Comparison of ENCODE assay signal across 25 cellular contexts in the genomic region with DNA sequence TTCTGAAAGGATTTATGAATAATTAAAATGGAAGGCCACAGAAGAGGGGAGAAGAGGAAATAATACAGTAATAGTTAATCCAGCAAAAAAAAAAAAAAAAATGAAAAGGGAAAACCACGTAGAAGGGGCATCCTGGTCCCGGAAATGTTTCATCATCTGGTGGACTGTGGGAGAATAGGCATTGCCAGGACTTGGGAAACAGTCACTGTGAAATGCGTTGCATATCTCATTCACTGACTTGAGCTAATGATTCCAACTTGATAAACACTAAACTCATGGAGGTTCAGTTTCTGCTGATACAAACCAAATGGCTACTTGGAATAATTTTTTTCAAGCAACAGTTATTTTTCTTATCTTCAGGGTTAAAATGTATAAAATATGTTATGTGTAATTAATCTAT. TPM values are rescaled to one million over a fixed set of nuclear protein-coding genes. Genes with fewer than 3 reads are reported as not detected.
"Had no signal": no experiment of that assay in that cellular context is flagged by ENCODE, and none has a peak within 500 bp of the region (broad histone marks: within the 10 kb centered on the region; RNA-seq: fewer than 3 reads in every experiment).

No MANE protein-coding gene starts in this region.

- H3K36me3 Mint-ChIP-seq: type B pancreatic cell had no signal

- H3K36me3 ChIP-seq: colonic mucosa, esophagus squamous epithelium, left ventricle myocardium inferior, vagina had no signal

- H3K4me3 Mint-ChIP-seq: activated T-cell treated with anti-CD3 and anti-CD28 coated beads, Interleukin-2, amount 50 U/mL, for 24 hours; activated T-helper 17 cell treated with anti-CD3 and anti-CD28 coated beads, Interleukin-2, amount 50 U/mL, for 72 hours; nephron; stimulated activated naive B cell treated with anti-CD40 and anti-IgM and Interleukin-4, amounts not matched to agents 10 μg/mL and 1 μg/mL and 100 μg/mL, for 72 hours; type B pancreatic cell had no signal

- DNase-seq: activated CD8-positive, alpha-beta memory T cell treated with anti-CD3 and anti-CD28 coated beads for 24 hours; activated CD8-positive, alpha-beta memory T cell treated with anti-CD3 and anti-CD28 coated beads, Interleukin-2, amount 50 U/mL, for 4 hours; activated T-cell treated with anti-CD3 and anti-CD28 coated beads, Interleukin-2, amount 50 U/mL, for 24 hours; colonic mucosa; esophagus squamous epithelium; glutamatergic neuron; hippocampal formation; kidney glomerular epithelial cell; left ventricle myocardium inferior; mesenchymal stem cell; nucleus accumbens; stimulated activated CD4-positive, alpha-beta T cell treated with anti-CD3 and anti-CD28 coated beads, Interleukin-2, amount 100 ng/mL, for 48 hours; stimulated activated CD8-positive, alpha-beta memory T cell treated with anti-CD3 and anti-CD28 coated beads, Interleukin-4, amount 100 ng/mL, for 48 hours; stimulated activated naive B cell treated with anti-CD40 and anti-IgM and Interleukin-4, amounts not matched to agents 10 μg/mL and 1 μg/mL and 100 μg/mL, for 72 hours; testis had no signal

- H3K9me3 ChIP-seq: colonic mucosa, testis, vagina had no signal

- H3K27me3 Mint-ChIP-seq: activated T-helper 17 cell treated with anti-CD3 and anti-CD28 coated beads, Interleukin-2, amount 50 U/mL, for 72 hours; type B pancreatic cell had no signal

- H3K4me1 Mint-ChIP-seq: nephron had no signal

- H3K4me3 ChIP-seq: colonic mucosa, esophagus squamous epithelium, left ventricle myocardium inferior, smooth muscle cell, vagina had no signal

- H3K4me1 ChIP-seq: colonic mucosa, esophagus squamous epithelium, left ventricle myocardium inferior, testis, vagina had no signal

- H3K27me3 ChIP-seq: colonic mucosa, esophagus squamous epithelium, testis, vagina had no signal

- H3K27ac ChIP-seq: colonic mucosa, esophagus squamous epithelium, left ventricle myocardium inferior, testis, vagina had no signal

- H3K27ac Mint-ChIP-seq: activated naive CD4-positive, alpha-beta T cell treated with anti-CD3 and anti-CD28 coated beads, Interleukin-2, amount 50 U/mL, for 72 hours; activated T-cell treated with anti-CD3 and anti-CD28 coated beads, Interleukin-2, amount 50 U/mL, for 24 hours; activated T-helper 17 cell treated with anti-CD3 and anti-CD28 coated beads, Interleukin-2, amount 50 U/mL, for 72 hours; nephron; stimulated activated naive B cell treated with anti-CD40 and anti-IgM and Interleukin-4, amounts not matched to agents 10 μg/mL and 1 μg/mL and 100 μg/mL, for 72 hours; type B pancreatic cell had no signal

RNA-seq across cellular contexts. Expression of gene XCR1, which starts 3.2 kb away (rescaled TPM):
- total RNA-seq: activated naive CD4-positive, alpha-beta T cell treated with anti-CD3 and anti-CD28 coated beads, Interleukin-2, amount 50 U/mL, for 72 hours; astrocyte; frontal cortex; left ventricle myocardium inferior; myocyte; T-helper 2 cell treated with Interferon-gamma antibody and Interleukin-4, amounts not matched to agents 100 ng/mL and 5 ng/mL, for 36 hours; vagina had no signal
- polyA plus RNA-seq: smooth muscle cell had no signal
